In the genomic region with DNA sequence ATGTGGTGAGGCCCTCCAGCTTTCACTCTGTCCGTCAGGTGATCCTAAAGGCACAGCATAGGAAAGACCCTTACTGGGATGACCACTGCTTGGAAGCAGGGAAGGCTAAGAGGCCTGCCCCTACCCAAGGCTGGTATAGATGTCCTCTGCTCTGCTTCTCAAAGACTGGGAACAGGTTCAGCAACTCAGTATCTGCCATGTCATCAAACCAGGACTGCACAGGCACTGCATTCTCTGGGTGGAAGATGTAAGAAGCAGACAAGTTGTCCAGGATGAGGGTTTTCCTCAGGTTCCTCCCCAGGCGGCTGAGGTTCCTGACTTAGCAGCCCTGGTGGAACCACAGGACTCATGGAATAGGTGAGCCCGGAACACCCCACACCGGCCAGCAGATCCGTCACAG, we compare ENCODE assay signal across 26 cellular contexts. TPM values are rescaled to one million over a fixed set of nuclear protein-coding genes. Genes with fewer than 3 reads are reported as not detected.
DNase-seq lines count a peak whose midpoint lies in the region; ATAC-seq, FAIRE-seq and TF ChIP-seq lines count a peak whose summit lies in the region.
"Had no signal": no experiment of that assay in that cellular context is flagged by ENCODE, and none has a peak within 500 bp of the region (broad histone marks: within the 10 kb centered on the region; RNA-seq: fewer than 3 reads in every experiment).

No MANE protein-coding gene starts in this region.

- DNase-seq in HepG2 (ENCODE audit: low spot score) (no peak), right lobe of liver (no peak), K562 (ENCODE audit: extremely low read depth in 1 of 4, low spot score in 3 of 4) (no peak), trophoblast cell (peak; percentile 18 to 60), foreskin fibroblast (no peak), upper lobe of right lung (no peak)
- DNase-seq: 8988T; ACHN; AML-193; BE2C; CD4-positive, alpha-beta T cell; CD8-positive, alpha-beta memory T cell; DMS 273 treated with DMSO at 0.1 percent for 48 hours; DMS79; EL; GDM1; HFFc6 had no signal

- no peak overlapping the region for H2BK5ac ChIP-seq in trophoblast cell (ENCODE audit: low read depth, low read length, poor library complexity)

- no peak overlapping the region for H2BK12ac ChIP-seq in trophoblast cell (ENCODE audit: low read length)

- H4K20me1 ChIP-seq in HepG2 (ENCODE audit: insufficient read depth, low read length) (no peaks in the 10 kb centered on the region; the same call in 1 of the 2 replicates), OCI-LY3 (ENCODE audit: insufficient read depth, low read length) (peaks cover 37% of the 10 kb centered on the region), K562 (replicated peaks; ENCODE audit: control insufficient read depth, insufficient read depth, low read length) (peaks cover 7% of the 10 kb centered on the region; the same call in 1 of the 2 replicates)

- no peak overlapping the region for H3K14ac ChIP-seq in trophoblast cell (ENCODE audit: low read length)

- H3K4me2 ChIP-seq in HepG2 (ENCODE audit: low read depth, low read length), result no peak overlapping the region
- no peak overlapping the region for H3K4me2 ChIP-seq in OCI-LY3 (ENCODE audit: low read length)
- H3K4me2 ChIP-seq in K562 (ENCODE audit: insufficient read depth, low read length), result no peak overlapping the region
- H3K4me2 ChIP-seq in trophoblast cell (ENCODE audit: low read length), result no peak overlapping the region
- H3K4me2 ChIP-seq: A549; BLaER1 treated with 17β-estradiol and CSF1 and Interleukin-3, amounts not matched to agents 10 nM and 100 nM; GM23338 had no signal

- H2AFZ ChIP-seq in HepG2 (ENCODE audit: low read length) (no peak overlapping the region), OCI-LY3 (ENCODE audit: low read depth, low read length) (no peak overlapping the region), K562 (ENCODE audit: low read depth, low read length) (no peak overlapping the region), trophoblast cell (ENCODE audit: insufficient read depth, low read length, poor library complexity) (no peak overlapping the region)
- H2AFZ ChIP-seq: GM23338 had no signal

- intact Hi-C loops in HepG2 (cut with micrococcal nuclease; ENCODE audit: unreplicated experiment), result loop anchor here (10.0 kb wide), 1 partner anchor 214 kb away; no protein-coding TSS in a partner anchor
- intact Hi-C loops in right lobe of liver (cut with DNase I), result no loop called here
- intact Hi-C loops in K562 (cut with micrococcal nuclease), result no loop called here
- intact Hi-C loops in upper lobe of right lung (cut with DNase I), result no loop called here

- H3K4me3 ChIP-seq in HepG2 (replicated peaks in 1 of 3; ENCODE audit: insufficient read depth in 1 of 3, low read depth in 2 of 3, low read length in 3 of 3), result no peak overlapping the region
- H3K4me3 ChIP-seq in right lobe of liver, result no peak overlapping the region
- no peak overlapping the region for H3K4me3 ChIP-seq in OCI-LY3 (ENCODE audit: low read length)
- H3K4me3 ChIP-seq in K562, result no peak overlapping the region
- no peak overlapping the region for H3K4me3 ChIP-seq in trophoblast cell (ENCODE audit: low read depth, low read length)
- no peak overlapping the region for H3K4me3 ChIP-seq in foreskin fibroblast (ENCODE audit: low read depth in 1 of 2, low read length in 2 of 2)
- no peak overlapping the region for H3K4me3 ChIP-seq in upper lobe of right lung
- H3K4me3 ChIP-seq: A549; BLaER1 treated with 17β-estradiol and CSF1 and Interleukin-3, amounts not matched to agents 10 nM and 100 nM; GM12878; GM23338; HAP-1 had no signal

- FAIRE-seq in HepG2 (lab: Jason Lieb, UNC) (peak; percentile 52), K562 (lab: Jason Lieb, UNC) (peak; percentile 87)
- FAIRE-seq: A549, D721Med, GM12878, GM19239 had no signal

- POLR2A ChIA-PET in HepG2 (lab: Yijun Ruan, JAX), result no interaction called here
- POLR2A ChIA-PET in K562 (lab: Yijun Ruan, JAX), result interaction anchor here (1.2 kb wide), 2 partner anchors 12 to 18 kb away, joined by 3 read pairs; no protein-coding TSS in a partner anchor

- no peak for TF ChIP-seq CTCF in HepG2 (CRISPR knock-in tag; IDR thresholded peaks at IDR 0.05)
- TF ChIP-seq CTCF in right lobe of liver (IDR thresholded peaks at IDR 0.05), result no peak
- TF ChIP-seq CTCF in OCI-LY3 (IDR thresholded peaks at IDR 0.05; ENCODE audit: low read depth, low read length), result no peak
- no peak for TF ChIP-seq CTCF in K562 (IDR thresholded peaks at IDR 0.05 in 2 of 3, conservative IDR thresholded peaks at IDR 0.05 in 1 of 3; ENCODE audit: insufficient read depth in 2 of 3, low read depth in 1 of 3, low read length in 3 of 3)
- no peak for TF ChIP-seq CTCF in foreskin fibroblast (IDR thresholded peaks at IDR 0.05; ENCODE audit: low read depth, low read length)
- no peak for TF ChIP-seq CTCF in upper lobe of right lung (IDR thresholded peaks at IDR 0.05)

- H3K36me3 ChIP-seq in HepG2 (replicated peaks in 1 of 2; ENCODE audit: control insufficient read depth in 1 of 2, insufficient read depth in 2 of 2, low read length in 2 of 2), result 0 out of 5 replicates have a peak, but pooled peaks cover 0 to 1% of the 10 kb centered on the region in 2 experiments
- H3K36me3 ChIP-seq in right lobe of liver, result no peaks in the 10 kb centered on the region
- peaks cover 23% of the 10 kb centered on the region for H3K36me3 ChIP-seq in OCI-LY3 (replicated peaks; ENCODE audit: low read depth, low read length)
- H3K36me3 ChIP-seq in K562 (ENCODE audit: control insufficient read depth, insufficient read depth, low read length), result peaks cover 4% of the 10 kb centered on the region; the same call in 2 of the 3 replicates
- peaks cover 3% of the 10 kb centered on the region in 2 experiments for H3K36me3 ChIP-seq in trophoblast cell (ENCODE audit: control insufficient read depth in 1 of 2, insufficient read depth in 2 of 2, low read length in 2 of 2)
- no peaks in the 10 kb centered on the region for H3K36me3 ChIP-seq in upper lobe of right lung
- H3K36me3 ChIP-seq: BE2C, HAP-1 had no signal

- peak overlapping the region; percentile 26 for H3K4ac ChIP-seq in trophoblast cell (ENCODE audit: low read depth, low read length)

- H3K18ac ChIP-seq in trophoblast cell (ENCODE audit: low read length), result no peak overlapping the region

- no peak overlapping the region for H2BK120ac ChIP-seq in trophoblast cell (ENCODE audit: insufficient read depth, low read length, poor library complexity)

- no peak overlapping the region for H4K8ac ChIP-seq in trophoblast cell (ENCODE audit: low read depth, low read length)

- no peak overlapping the region for H3K23ac ChIP-seq in trophoblast cell (ENCODE audit: low read length)

- H4K91ac ChIP-seq in trophoblast cell (ENCODE audit: low read depth, low read length), result no peak overlapping the region

- no peak overlapping the region for H3K27ac ChIP-seq in HepG2 (ENCODE audit: extremely low read length, insufficient read depth, low read length)
- H3K27ac ChIP-seq in right lobe of liver, result no peak overlapping the region
- peak overlapping the region; percentile 86 for H3K27ac ChIP-seq in OCI-LY3 (ENCODE audit: low read length)
- H3K27ac ChIP-seq in K562 (ENCODE audit: extremely low read depth, low read depth, low read length), result no peak overlapping the region
- H3K27ac ChIP-seq in trophoblast cell (ENCODE audit: low read depth, low read length), result peak overlapping the region; percentile 1
- no peak overlapping the region for H3K27ac ChIP-seq in upper lobe of right lung
- H3K27ac ChIP-seq: A549; BLaER1 treated with 17β-estradiol and CSF1 and Interleukin-3, amounts not matched to agents 10 nM and 100 nM had no signal

- H2AK5ac ChIP-seq in trophoblast cell (ENCODE audit: low read length), result no peak overlapping the region

- in situ Hi-C loops in HepG2 (cut with HindIII; ENCODE audit: extremely low pct_ligation_motif_present, low pct_unique_long_range_greater_than_20kb), result no loop called here
- in situ Hi-C loops in K562 (cut with MboI), result no loop called here

- H3K79me1 ChIP-seq in trophoblast cell (ENCODE audit: low read length), result peaks cover 4% of the 10 kb centered on the region

- no peak for ATAC-seq in HepG2
- no peak for ATAC-seq in right lobe of liver
- ATAC-seq in K562, result no peak
- no peak for ATAC-seq in upper lobe of right lung
- ATAC-seq in GM21528 (IDR thresholded peaks at IDR 0.05; ENCODE audit: low FRiP score, unreplicated experiment), result no peak
- ATAC-seq: A549, GM12878, GM23338 had no signal

- no peaks in the 10 kb centered on the region for H3K9me1 ChIP-seq in K562 (ENCODE audit: control insufficient read depth, insufficient read depth, low read length)

- TF ChIP-seq EP300 in HepG2 (IDR thresholded peaks at IDR 0.05; ENCODE audit: low read depth in 2 of 2, low read length in 2 of 2), result no peak
- no peak for TF ChIP-seq EP300 in HepG2 (CRISPR knock-in tag; IDR thresholded peaks at IDR 0.05; ENCODE audit: borderline replicate concordance)
- TF ChIP-seq EP300 in K562 (IDR thresholded peaks at IDR 0.05; ENCODE audit: low read length), result no peak

- no peak for TF ChIP-seq RAD21 in HepG2 (CRISPR knock-in tag; IDR thresholded peaks at IDR 0.05)
- no peak for TF ChIP-seq RAD21 in K562 (CRISPR knock-in tag; conservative IDR thresholded peaks at IDR 0.05 in 1 of 2, IDR thresholded peaks at IDR 0.05 in 1 of 2)

- H3K4me1 ChIP-seq in HepG2 (ENCODE audit: insufficient read depth, low read length) (peaks cover 15% of the 10 kb centered on the region), right lobe of liver (peaks cover 0 to 17% (median 9%) of the 10 kb centered on the region in 4 donors), OCI-LY3 (ENCODE audit: low read length) (peaks cover 62% of the 10 kb centered on the region), K562 (replicated peaks in 1 of 2; ENCODE audit: control insufficient read depth in 2 of 2, insufficient read depth in 2 of 2, low read length in 2 of 2) (peaks cover 0 to 3% of the 10 kb centered on the region in 2 experiments; a peak in 1 of 5 replicates), trophoblast cell (ENCODE audit: control insufficient read depth in 1 of 2, insufficient read depth in 2 of 2, low read length in 2 of 2) (peaks cover 7 to 20% of the 10 kb centered on the region in 2 experiments), upper lobe of right lung (peaks cover 16% of the 10 kb centered on the region)
- H3K4me1 ChIP-seq: A549 had no signal

- CTCF ChIA-PET in HepG2 (lab: Yijun Ruan, JAX; ENCODE audit: low intra/inter-chr PET ratio, low total read pairs), result no interaction called here
- CTCF ChIA-PET in K562 (lab: Yijun Ruan, JAX; ENCODE audit: low intra/inter-chr PET ratio), result no interaction called here

- TF ChIP-seq POLR2A in HepG2 (IDR thresholded peaks at IDR 0.05; ENCODE audit: insufficient read depth in 1 of 2, low read depth in 2 of 2, low read length in 2 of 2), result no peak
- no peak for TF ChIP-seq POLR2A in right lobe of liver (IDR thresholded peaks at IDR 0.05)
- no peak for TF ChIP-seq POLR2A in K562 (conservative IDR thresholded peaks at IDR 0.05)

- BruUV-seq in HepG2 (replicated peaks; lab: Mats Ljungman, UMichigan) (no TSS peak), K562 (replicated peaks; lab: Mats Ljungman, UMichigan) (no TSS peak)

- no peak overlapping the region for H4K12ac ChIP-seq in trophoblast cell (ENCODE audit: low read depth, low read length)

- H3K27me3 ChIP-seq in HepG2 (ENCODE audit: control insufficient read depth in 1 of 2, insufficient read depth in 2 of 2, low read length in 2 of 2) (peaks cover 0 to 5% of the 10 kb centered on the region in 2 experiments; a peak in 2 of 5 replicates), right lobe of liver (no peaks in the 10 kb centered on the region), OCI-LY3 (ENCODE audit: low read depth, low read length) (no peaks in the 10 kb centered on the region), K562 (ENCODE audit: control insufficient read depth in 2 of 2, insufficient read depth in 2 of 2, low read length in 2 of 2) (no peaks in the 10 kb centered on the region), trophoblast cell (ENCODE audit: insufficient read depth, low read length) (no peaks in the 10 kb centered on the region), upper lobe of right lung (no peaks in the 10 kb centered on the region)
- H3K27me3 ChIP-seq: BE2C; BLaER1 treated with 17β-estradiol and CSF1 and Interleukin-3, amounts not matched to agents 10 nM and 100 nM had no signal

- peaks cover 78% of the 10 kb centered on the region for H3K79me2 ChIP-seq in HepG2 (ENCODE audit: insufficient read depth, low read length)
- H3K79me2 ChIP-seq in OCI-LY3 (ENCODE audit: low read length), result peaks cover 97% of the 10 kb centered on the region
- peaks cover 95% of the 10 kb centered on the region for H3K79me2 ChIP-seq in K562 (ENCODE audit: control insufficient read depth, insufficient read depth, low read length)
- H3K79me2 ChIP-seq in trophoblast cell (ENCODE audit: control insufficient read depth, insufficient read depth, low read length, poor library complexity), result peaks cover 20% of the 10 kb centered on the region

- H3K9me3 ChIP-seq in HepG2 (ENCODE audit: low read length) (no peaks in the 10 kb centered on the region), right lobe of liver (no peaks in the 10 kb centered on the region), OCI-LY3 (ENCODE audit: insufficient read depth, low read length) (no peaks in the 10 kb centered on the region), K562 (replicated peaks; ENCODE audit: control insufficient read depth, insufficient read depth, low read depth, low read length) (no peaks in the 10 kb centered on the region), trophoblast cell (ENCODE audit: insufficient read depth, low read depth, low read length) (no peaks in the 10 kb centered on the region), upper lobe of right lung (no peaks in the 10 kb centered on the region)
- H3K9me3 ChIP-seq: A549; BE2C; BLaER1 treated with 17β-estradiol and CSF1 and Interleukin-3, amounts not matched to agents 10 nM and 100 nM; HAP-1 had no signal

- H3K9ac ChIP-seq in HepG2 (ENCODE audit: insufficient read depth, low read depth, low read length), result no peak overlapping the region
- no peak overlapping the region for H3K9ac ChIP-seq in OCI-LY3 (ENCODE audit: low read length)
- no peak overlapping the region for H3K9ac ChIP-seq in K562 (ENCODE audit: insufficient read depth in 1 of 2, low read depth in 2 of 2, low read length in 2 of 2)
- H3K9ac ChIP-seq in trophoblast cell (ENCODE audit: low read length), result no peak overlapping the region
- H3K9ac ChIP-seq: BLaER1 treated with 17β-estradiol and CSF1 and Interleukin-3, amounts not matched to agents 10 nM and 100 nM had no signal

- WGBS in HepG2 (ENCODE audit: low lambda C conversion rate), result 97% methylated on average over 3 of the region's 5 CpGs
- WGBS in right lobe of liver (ENCODE audit: insufficient coverage, low coverage, low lambda C conversion rate, missing lambda C conversion rate), result no CpG with 5 or more reads among the region's 5 CpGs
- WGBS in K562 (ENCODE audit: insufficient coverage, low coverage, missing lambda C conversion rate), result 91% methylated on average over 2 of the region's 5 CpGs
- no CpG with 5 or more reads among the region's 5 CpGs for WGBS in trophoblast cell (ENCODE audit: extremely low coverage, insufficient coverage, insufficient read length)

RNA-seq across cellular contexts. Expression of a gene that starts 4.7 kb away (rescaled TPM):
- total RNA-seq in HepG2 (2016; rRNA removed; fragmentation: Illumina TruSeq; extraction: Trizol) (4.7 and 8.1 TPM in 2 replicates), right lobe of liver (1 to 10 TPM; 2.6 to 7.6 (median 5.5) TPM), K562 (2014; rRNA removed) (5.5 and 10.9 TPM in 2 replicates), K562 (2014; rRNA removed; fragmentation: Illumina TruSeq; extraction: Trizol) (9.4 and 10.0 TPM in 2 replicates), K562 (2015; rRNA removed; fragmentation: Illumina TruSeq; extraction: Trizol) (7.6 and 8.3 TPM in 2 replicates), K562 (2021) (26.2 and 29.4 TPM in 2 replicates), upper lobe of right lung (24.8 TPM)
- 1.3 and 1.7 TPM in 2 replicates for total RNA-seq in HepG2 (2016; cell fraction: cytosol; rRNA removed; fragmentation: Illumina TruSeq; extraction: Trizol; ENCODE audit: low read depth)
- total RNA-seq in HepG2 (2016; cell fraction: insoluble cytoplasmic fraction; rRNA removed; fragmentation: Illumina TruSeq; extraction: Trizol), result 4.8 and 8.3 TPM in 2 replicates
- total RNA-seq in HepG2 (2016; cell fraction: membrane; rRNA removed; fragmentation: Illumina TruSeq; extraction: Trizol), result 4.0 and 4.4 TPM in 2 replicates
- total RNA-seq in HepG2 (2016; cell fraction: nucleus; rRNA removed; fragmentation: Illumina TruSeq; extraction: Trizol), result 15.8 and 17.0 TPM in 2 replicates
- polyA plus RNA-seq in HepG2 (2011; rRNA removed) (3.7 and 4.0 TPM in 2 replicates), K562 (2011; rRNA removed) (35.7 and 42.0 TPM in 2 replicates), K562 (2014; fragmentation: Illumina TruSeq; extraction: Trizol) (29.5 and 34.0 TPM in 2 replicates), K562 (2014; fragmentation: Nextera tagmentation; extraction: Ambion mirVana) (1 to 10 TPM; 3.1 to 3.7 TPM), K562 (2014; rRNA removed) (20.6 and 21.4 TPM in 2 replicates)
- 1.1 and 1.7 TPM in 2 replicates for polyA plus RNA-seq in HepG2 (2011; cell fraction: cytosol; rRNA removed)
- polyA plus RNA-seq in HepG2 (2011; cell fraction: nucleus; rRNA removed), result 0.76 and 1.2 TPM in 2 replicates
- polyA plus RNA-seq in HepG2 (2012), result 13.1 and 13.3 TPM in 2 replicates
- 1.3 and 2.0 TPM in 2 replicates for polyA plus RNA-seq in HepG2 (2016; cell fraction: cytosol; fragmentation: Illumina TruSeq; extraction: Trizol; ENCODE audit: low read depth)
- polyA plus RNA-seq in HepG2 (2016; cell fraction: insoluble cytoplasmic fraction; fragmentation: Illumina TruSeq; extraction: Trizol; ENCODE audit: low read depth), result 40.1 and 49.0 TPM in 2 replicates
- polyA plus RNA-seq in HepG2 (2016; cell fraction: membrane; fragmentation: Illumina TruSeq; extraction: Trizol; ENCODE audit: low read depth), result 3.2 and 3.9 TPM in 2 replicates
- polyA plus RNA-seq in HepG2 (2016; cell fraction: nucleus; fragmentation: Illumina TruSeq; extraction: Trizol; ENCODE audit: insufficient read depth, low read depth), result 10.7 and 11.5 TPM in 2 replicates
- 0.96 and 3.4 TPM in 2 replicates for polyA minus RNA-seq in HepG2 (2011; rRNA and poly(A)+ RNA removed; ENCODE audit: low replicate concordance)
- 1.9 TPM in 2 replicates for polyA minus RNA-seq in HepG2 (2011; cell fraction: cytosol; rRNA and poly(A)+ RNA removed)
- polyA minus RNA-seq in HepG2 (2011; cell fraction: nucleus; rRNA and poly(A)+ RNA removed), result 22.8 and 26.1 TPM in 2 replicates
- total RNA-seq in K562 (2011; cell fraction: chromatin; rRNA removed; ENCODE audit: low replicate concordance), result 8.0 and 44.2 TPM in 2 replicates
- total RNA-seq in K562 (2011; cell fraction: nucleolus; rRNA removed), result 4.5 and 7.1 TPM in 2 replicates
- 24.4 and 41.8 TPM in 2 replicates for total RNA-seq in K562 (2011; cell fraction: nucleoplasm; rRNA removed)
- polyA plus RNA-seq in K562 (2011; cell fraction: cytosol; rRNA removed), result 2.1 and 5.4 TPM in 2 replicates
- 1.8 and 2.7 TPM in 2 replicates for polyA plus RNA-seq in K562 (2011; cell fraction: nucleus; rRNA removed)
- polyA plus RNA-seq in K562 (2012), result 30.5 and 33.9 TPM in 2 replicates
- 18.5 and 21.2 TPM in 2 replicates for polyA minus RNA-seq in K562 (2011; rRNA and poly(A)+ RNA removed)
- polyA minus RNA-seq in K562 (2011; cell fraction: cytosol; rRNA and poly(A)+ RNA removed), result 7.5 and 8.0 TPM in 2 replicates
- polyA minus RNA-seq in K562 (2011; cell fraction: nucleus; rRNA and poly(A)+ RNA removed), result 13.1 and 21.1 TPM in 2 replicates
- polyA plus RNA-seq in trophoblast cell (2013), result 31.9 and 33.2 TPM in 2 replicates

Comparison
In these comparisons a context has a peak if more than half of its experiments do, and no peak if none do; other contexts are left out.
1. DNase-seq: peak in trophoblast cell (2 of 2); none in HepG2 (single experiment), right lobe of liver (0 of 3), K562 (0 of 4), foreskin fibroblast (0 of 2) and upper lobe of right lung (single experiment).
2. H3K27ac ChIP-seq: peak in OCI-LY3 (single experiment) and trophoblast cell (single experiment); none in HepG2 (single experiment), right lobe of liver (0 of 3), K562 (single experiment) and upper lobe of right lung (single experiment).